ENCODE assay signal across 8 cellular contexts in genomic region chr19:49639401-49640112, GRCh38. TPM values are rescaled to one million over a fixed set of nuclear protein-coding genes. Genes with fewer than 3 reads are reported as not detected.
A peak's percentile ranks its signal among the peaks of the same experiment; 100 is the strongest.
DNase-seq lines count a peak whose midpoint lies in the region; ATAC-seq and TF ChIP-seq lines count a peak whose summit lies in the region.

No MANE protein-coding gene starts in this region.

- H3K27me3 ChIP-seq in breast epithelium: no peaks in the 10 kb centered on the region
- H3K27me3 ChIP-seq in aorta (ENCODE audit: control insufficient read depth in 1 of 2, insufficient read depth in 2 of 2, low read length in 1 of 2): no peaks in the 10 kb centered on the region

- H3K4me1 ChIP-seq in breast epithelium (peaks cover 5 to 22% of the 10 kb centered on the region in 2 donors), aorta (ENCODE audit: control insufficient read depth in 1 of 2, insufficient read depth in 2 of 2, low read length in 2 of 2) (no peaks in the 10 kb centered on the region)

- H3K9me3 Mint-ChIP-seq in stimulated activated naive CD8-positive, alpha-beta T cell treated with anti-CD3 and anti-CD28 coated beads, Interleukin-15, Interleukin-2, amounts not matched to agents 100 ng/mL and 50 ng/mL, for 24 hours: no peaks in the 10 kb centered on the region
- no peaks in the 10 kb centered on the region for H3K9me3 Mint-ChIP-seq in mesothelial cell of epicardium

- ATAC-seq in stimulated activated naive CD8-positive, alpha-beta T cell treated with anti-CD3 and anti-CD28 coated beads, Interleukin-15, Interleukin-2, amounts not matched to agents 100 U/mL and 50 U/mL, for 24 hours: no peak
- no peak for ATAC-seq in aorta (ENCODE audit: low FRiP score)
- no peak for ATAC-seq in HG03354 (IDR thresholded peaks at IDR 0.05; ENCODE audit: poor library complexity, severe bottlenecking, unreplicated experiment)

- H3K4me3 Mint-ChIP-seq in stimulated activated naive CD8-positive, alpha-beta T cell treated with anti-CD3 and anti-CD28 coated beads, Interleukin-15, Interleukin-2, amounts not matched to agents 100 ng/mL and 50 ng/mL, for 24 hours: peak overlapping the region; percentile 98
- H3K4me3 Mint-ChIP-seq in mesothelial cell of epicardium: peak overlapping the region; percentile 97

- H3K4me1 Mint-ChIP-seq in stimulated activated naive CD8-positive, alpha-beta T cell treated with anti-CD3 and anti-CD28 coated beads, Interleukin-15, Interleukin-2, amounts not matched to agents 100 ng/mL and 50 ng/mL, for 24 hours (ENCODE audit: low read depth): peaks cover 50% of the 10 kb centered on the region
- peaks cover 66% of the 10 kb centered on the region for H3K4me1 Mint-ChIP-seq in mesothelial cell of epicardium

- H3K4me3 ChIP-seq in breast epithelium (peak overlapping the region; percentile 97 to 99 (median 98)), aorta (ENCODE audit: low read length in 2 of 2) (peak overlapping the region; percentile 69 to 71)

- 0 to 1% methylated on average over 27 to 31 of the region's 31 CpGs for WGBS in aorta, 2 donors

- H3K27ac ChIP-seq in breast epithelium: peak overlapping the region; percentile 99 to 100
- peak overlapping the region; percentile 77 to 84 for H3K27ac ChIP-seq in aorta (ENCODE audit: low read depth in 1 of 2, low read length in 2 of 2)

- TF ChIP-seq POLR2A in breast epithelium (IDR thresholded peaks at IDR 0.05): no peak

- H3K27me3 Mint-ChIP-seq in stimulated activated naive CD8-positive, alpha-beta T cell treated with anti-CD3 and anti-CD28 coated beads, Interleukin-15, Interleukin-2, amounts not matched to agents 100 ng/mL and 50 ng/mL, for 24 hours: no peaks in the 10 kb centered on the region
- H3K27me3 Mint-ChIP-seq in mesothelial cell of epicardium (ENCODE audit: low read depth): no peaks in the 10 kb centered on the region

- TF ChIP-seq CTCF in breast epithelium (IDR thresholded peaks at IDR 0.05): no peak
- no peak for TF ChIP-seq CTCF in mesothelial cell of epicardium (IDR thresholded peaks at IDR 0.05; ENCODE audit: unreplicated experiment)

- no peaks in the 10 kb centered on the region for H3K36me3 Mint-ChIP-seq in stimulated activated naive CD8-positive, alpha-beta T cell treated with anti-CD3 and anti-CD28 coated beads, Interleukin-15, Interleukin-2, amounts not matched to agents 100 ng/mL and 50 ng/mL, for 24 hours (ENCODE audit: low read depth)
- no peaks in the 10 kb centered on the region for H3K36me3 Mint-ChIP-seq in mesothelial cell of epicardium

- DNase-seq in stimulated activated naive CD8-positive, alpha-beta T cell treated with anti-CD3 and anti-CD28 coated beads, Interleukin-15, Interleukin-2, amounts not matched to agents 100 U/mL and 50 U/mL, for 24 hours: no peak
- peak in 1 of 2 donors; percentile 50 for DNase-seq in breast epithelium (ENCODE audit: low spot score in 2 of 2)
- DNase-seq in mesothelial cell of epicardium (ENCODE audit: low spot score in 2 of 2, unreplicated experiment in 2 of 2): peak in 1 of 2 experiments; percentile 50
- DNase-seq in aorta: no peak
- no peak for DNase-seq in DMS114 treated with DMSO at 0.1 percent for 48 hours (lab: John Stamatoyannopoulos, UW; ENCODE audit: unreplicated experiment)
- no peak for DNase-seq in NOMO-1 treated with dmso at 0.1 percent for 144 hours (lab: John Stamatoyannopoulos, UW; ENCODE audit: unreplicated experiment)

- intact Hi-C loops in breast epithelium (cut with DNase I; ENCODE audit: low total_unique reads) (no loop called here), aorta (cut with DNase I) (loop anchor here (2.0 kb wide), 2 partner anchors 43 to 47 kb away; no protein-coding TSS in a partner anchor)

- H3K36me3 ChIP-seq in breast epithelium (no peaks in the 10 kb centered on the region), aorta (ENCODE audit: control insufficient read depth in 1 of 2, insufficient read depth in 2 of 2, low read length in 1 of 2) (peaks cover 0 to 3% of the 10 kb centered on the region in 2 donors)

- no peak overlapping the region for H3K27ac Mint-ChIP-seq in stimulated activated naive CD8-positive, alpha-beta T cell treated with anti-CD3 and anti-CD28 coated beads, Interleukin-15, Interleukin-2, amounts not matched to agents 100 ng/mL and 50 ng/mL, for 24 hours
- peak overlapping the region; percentile 96 for H3K27ac Mint-ChIP-seq in mesothelial cell of epicardium

- no peaks in the 10 kb centered on the region for H3K9me3 ChIP-seq in breast epithelium
- no peaks in the 10 kb centered on the region for H3K9me3 ChIP-seq in aorta (ENCODE audit: control insufficient read depth, low read length)

RNA-seq across cellular contexts. Expression of gene RRAS, which starts 0.4 kb away (rescaled TPM):
- total RNA-seq in breast epithelium: 100 to 1,000 TPM in 1 of 3 donors, 10 to 100 TPM in 2; 34.8 to 114 (median 41.0) TPM
- total RNA-seq in mesothelial cell of epicardium: 26.0 to 28.6 TPM (median 26.9 TPM) in 3 replicates
- 100 to 1,000 TPM; 139 to 167 TPM for total RNA-seq in aorta
- polyA plus RNA-seq in aorta: 100 to 1,000 TPM; 320 to 407 TPM

RNA-seq across cellular contexts. Expression of gene SCAF1, which starts 2.5 kb away (rescaled TPM):
- total RNA-seq in breast epithelium (10 to 100 TPM in 2 of 3 donors, 1 to 10 TPM in 1; 9.8 to 15.4 (median 10.6) TPM), mesothelial cell of epicardium (87.3 to 89.9 TPM (median 88.9 TPM) in 3 replicates), aorta (10 to 100 TPM; 53.0 to 54.5 TPM)
- polyA plus RNA-seq in aorta: 10 to 100 TPM; 10.1 to 19.0 TPM

RNA-seq across cellular contexts. Expression of gene IRF3, which starts 26.1 kb away (rescaled TPM):
- total RNA-seq in breast epithelium: 100 to 1,000 TPM in 1 of 3 donors, 10 to 100 TPM in 2; 39.7 to 100 (median 52.4) TPM
- total RNA-seq in mesothelial cell of epicardium: 89.4 to 101 TPM (median 95.0 TPM) in 3 replicates
- 10 to 100 TPM; 53.7 to 82.7 TPM for total RNA-seq in aorta
- polyA plus RNA-seq in aorta: 100 to 1,000 TPM in 1 of 2 donors, 10 to 100 TPM in 1; 37.8 to 278 TPM

RNA-seq across cellular contexts. Expression of gene BCL2L12, which starts 26.2 kb away (rescaled TPM):
- total RNA-seq in breast epithelium (10 to 100 TPM in 1 of 3 donors, 1 to 10 TPM in 2; 5.1 to 11.7 (median 8.5) TPM), mesothelial cell of epicardium (44.5 to 46.0 TPM (median 44.7 TPM) in 3 replicates), aorta (10 to 100 TPM in 1 of 2 donors, 1 to 10 TPM in 1; 9.9 to 14.0 TPM)
- polyA plus RNA-seq in aorta: 10 to 100 TPM in 1 of 2 donors, 1 to 10 TPM in 1; 5.8 to 16.4 TPM

RNA-seq across cellular contexts. Expression of gene PRMT1, which starts 37.5 kb away (rescaled TPM):
- total RNA-seq in breast epithelium: 100 to 1,000 TPM; 137 to 227 (median 154) TPM
- 273 to 283 TPM (median 280 TPM) in 3 replicates for total RNA-seq in mesothelial cell of epicardium
- total RNA-seq in aorta: 10 to 100 TPM; 76.5 to 88.3 TPM
- polyA plus RNA-seq in aorta: 100 to 1,000 TPM in 1 of 2 donors, 10 to 100 TPM in 1; 68.5 to 110 TPM
